18 cellular contexts compared by ENCODE assay signal in the genomic region with DNA sequence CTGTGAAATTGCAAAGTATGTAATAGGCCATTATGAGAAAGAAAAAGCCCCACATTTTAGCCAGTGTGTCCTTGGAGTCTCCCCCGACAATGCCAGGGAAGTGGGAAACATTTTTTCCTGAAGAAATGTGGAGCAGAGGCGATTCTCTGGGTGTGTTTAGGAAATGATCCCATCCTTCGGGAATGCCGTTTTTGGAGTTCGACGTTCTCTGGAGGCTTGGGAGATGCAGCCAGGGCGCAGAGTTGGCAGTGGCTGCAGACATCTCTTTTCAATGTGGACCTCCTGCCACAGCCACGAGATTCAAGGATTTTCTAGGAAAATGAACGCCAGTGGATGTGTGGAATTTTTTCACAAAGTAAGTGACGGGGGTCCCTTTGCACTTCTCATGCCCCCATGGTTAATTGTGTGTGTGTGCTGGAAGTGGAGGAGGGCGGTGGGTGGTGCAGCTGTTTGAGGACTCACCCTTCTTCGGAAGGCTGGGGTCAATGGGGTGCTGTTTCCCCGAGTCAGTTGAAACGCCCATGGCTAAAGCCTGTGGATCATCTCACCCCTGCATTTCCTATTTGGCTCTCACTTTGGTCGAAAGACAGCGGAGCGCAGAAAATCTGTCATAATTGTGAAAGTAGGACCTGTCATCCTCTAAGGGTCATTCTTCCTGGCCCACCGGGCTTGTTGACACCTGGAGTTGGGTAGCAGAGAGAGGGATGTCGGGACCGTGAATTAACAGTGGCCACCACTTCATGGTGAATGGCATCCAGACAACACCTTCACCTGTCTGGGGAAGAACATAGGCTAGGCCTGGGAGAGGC.
DNase-seq lines count a peak whose midpoint lies in the region; ATAC-seq and TF ChIP-seq lines count a peak whose summit lies in the region.
"Had no signal": no experiment of that assay in that cellular context is flagged by ENCODE, and none has a peak within 500 bp of the region (broad histone marks: within the 10 kb centered on the region; RNA-seq: fewer than 3 reads in every experiment).

No MANE protein-coding gene starts in this region.

- H2BK15ac ChIP-seq in mesenchymal stem cell (ENCODE audit: low read depth, poor library complexity, severe bottlenecking), result peak overlapping the region; percentile 38

- POLR2A ChIA-PET in HCT116 (lab: Charles Lee), result no interaction called here
- POLR2A ChIA-PET in SK-N-SH (lab: Yijun Ruan, JAX), result no interaction called here

- H3K4me3 ChIP-seq in HCT116 (replicated peaks in 1 of 2; ENCODE audit: low read depth in 1 of 2, low read length in 2 of 2) (peak overlapping the region in 1 of 2 experiments; percentile 4; a peak in 1 of 4 replicates), mesenchymal stem cell (ENCODE audit: insufficient read depth in 1 of 2, low read depth in 1 of 2, low read length in 2 of 2) (no peak overlapping the region), SK-N-SH (ENCODE audit: low read depth in 2 of 2, low read length in 1 of 2) (no peak overlapping the region)
- H3K4me3 ChIP-seq: uterus had no signal

- H3K4ac ChIP-seq in mesenchymal stem cell (ENCODE audit: low read depth in 1 of 2, low read length in 2 of 2), result peak overlapping the region in 1 of 2 experiments; percentile 4

- H3K23ac ChIP-seq in mesenchymal stem cell (ENCODE audit: low read length in 2 of 2), result no peak overlapping the region

- peaks cover 98% of the 10 kb centered on the region for H3K79me2 ChIP-seq in HCT116 (ENCODE audit: insufficient read depth, low read length)
- peaks cover 18% of the 10 kb centered on the region for H3K79me2 ChIP-seq in SK-N-SH (ENCODE audit: insufficient read depth)

- no TSS peak for BruUV-seq in HCT116 (replicated peaks; lab: Mats Ljungman, UMichigan)

- peak overlapping the region; percentile 96 for H4K8ac ChIP-seq in mesenchymal stem cell (ENCODE audit: low read length)

- ATAC-seq in HCT116 (no peak), HG02623 (IDR thresholded peaks at IDR 0.05; ENCODE audit: unreplicated experiment) (no peak)
- ATAC-seq: activated CD4-positive, CD25-positive, alpha-beta regulatory T cell treated with anti-CD3 and anti-CD28 coated beads, Interleukin-2, amount 50 U/mL, for 24 hours; activated naive CD8-positive, alpha-beta T cell treated with anti-CD3 and anti-CD28 coated beads, Interleukin-2, amount 50 U/mL, for 24 hours; T-cell had no signal

- H3K18ac ChIP-seq in mesenchymal stem cell (ENCODE audit: low read depth in 1 of 2, low read length in 2 of 2), result peak overlapping the region; percentile 28 to 44

- no peaks in the 10 kb centered on the region for H3F3A ChIP-seq in SK-N-SH (replicated peaks; ENCODE audit: insufficient read depth)

- RAD21 ChIA-PET in HCT116 (lab: Charles Lee; ENCODE audit: low non-redundant PET in 1 of 2, low total read pairs in 2 of 2, uncharacterized antibody in 2 of 2, unreplicated experiment in 2 of 2), result no interaction called here

- CTCF ChIA-PET in HCT116 (lab: Charles Lee) (no interaction called here), SK-N-SH (lab: Yijun Ruan, JAX) (interaction anchor here (1.4 to 1.6 kb wide), 2 partner anchors 12 to 72 kb away, joined by 3 to 4 read pairs; no protein-coding TSS in a partner anchor)

- H3K9ac ChIP-seq in HCT116 (ENCODE audit: low read length), result peak overlapping the region; percentile 6
- H3K9ac ChIP-seq in mesenchymal stem cell (ENCODE audit: low read length), result peak overlapping the region; percentile 46
- no peak overlapping the region for H3K9ac ChIP-seq in SK-N-SH

- H4K20me1 ChIP-seq in HCT116 (ENCODE audit: insufficient read depth) (no peaks in the 10 kb centered on the region), SK-N-SH (ENCODE audit: insufficient read depth) (0 out of 2 replicates have a peak, but pooled peaks cover 3% of the 10 kb centered on the region)

- H4K91ac ChIP-seq in mesenchymal stem cell (ENCODE audit: low read length), result peak overlapping the region; percentile 90

- peaks cover 54 to 88% of the 10 kb centered on the region in 2 experiments for H3K4me1 ChIP-seq in HCT116 (ENCODE audit: control insufficient read depth in 1 of 2, insufficient read depth in 2 of 2, low read length in 2 of 2)
- H3K4me1 ChIP-seq in mesenchymal stem cell (ENCODE audit: control insufficient read depth, insufficient read depth, low read depth, low read length), result peaks cover 26% of the 10 kb centered on the region
- peaks cover 0 to 38% of the 10 kb centered on the region in 2 experiments; a peak in 2 of 4 replicates for H3K4me1 ChIP-seq in SK-N-SH (ENCODE audit: control insufficient read depth in 1 of 2, insufficient read depth in 2 of 2, low read depth in 1 of 2, low read length in 1 of 2)

- 56% methylated on average over 18 of the region's 20 CpGs for WGBS in mesenchymal stem cell
- 84% methylated on average over 20 of the region's 20 CpGs for WGBS in SK-N-SH (ENCODE audit: low lambda C conversion rate)

- H3K36me3 ChIP-seq in HCT116 (ENCODE audit: control insufficient read depth in 1 of 2, insufficient read depth in 2 of 2, low read length in 2 of 2), result peaks cover 0 to 8% of the 10 kb centered on the region in 2 experiments; a peak in 1 of 4 replicates
- H3K36me3 ChIP-seq in mesenchymal stem cell (ENCODE audit: control insufficient read depth in 1 of 2, insufficient read depth in 2 of 2, low read depth in 1 of 2, low read length in 2 of 2), result peaks cover 0 to 22% of the 10 kb centered on the region in 2 experiments
- H3K36me3 ChIP-seq in SK-N-SH (replicated peaks in 1 of 2; ENCODE audit: control insufficient read depth in 1 of 2, insufficient read depth in 2 of 2, low read length in 1 of 2), result no peaks in the 10 kb centered on the region
- H3K36me3 ChIP-seq: uterus had no signal

- H3K9me3 ChIP-seq in HCT116 (ENCODE audit: control insufficient read depth in 1 of 2, insufficient read depth in 1 of 2, low read depth in 1 of 2, low read length in 2 of 2) (no peaks in the 10 kb centered on the region), mesenchymal stem cell (ENCODE audit: control insufficient read depth, low read length) (no peaks in the 10 kb centered on the region), SK-N-SH (no peaks in the 10 kb centered on the region)
- H3K9me3 ChIP-seq: uterus had no signal

- H3K27ac ChIP-seq in HCT116 (ENCODE audit: low read depth, low read length), result no peak overlapping the region
- no peak overlapping the region for H3K27ac ChIP-seq in mesenchymal stem cell (ENCODE audit: low read length, poor library complexity, severe bottlenecking)
- peak overlapping the region in 1 of 2 experiments; percentile 98; a peak in 2 of 4 replicates for H3K27ac ChIP-seq in SK-N-SH (ENCODE audit: low read depth in 2 of 2, low read length in 1 of 2)
- H3K27ac ChIP-seq: C4-2B had no signal

- no peak for TF ChIP-seq POLR2A in HCT116 (IDR thresholded peaks at IDR 0.05; ENCODE audit: borderline replicate concordance, extremely low read depth, insufficient read depth, insufficient read length)

- H2BK5ac ChIP-seq in mesenchymal stem cell (ENCODE audit: low read depth, low read length, poor library complexity, severe bottlenecking), result no peak overlapping the region

- intact Hi-C loops in HCT116 (cut with micrococcal nuclease) (no loop called here), head of caudate nucleus (cut with DNase I) (no loop called here)

- H2AK5ac ChIP-seq in mesenchymal stem cell (ENCODE audit: low read length, severe bottlenecking), result peak overlapping the region; percentile 38

- DNase-seq in AG08396 (ENCODE audit: low spot score) (peak; percentile 52), HCT116 (ENCODE audit: low read depth, low spot score) (no peak), dermis blood vessel endothelial cell (peak; percentile 88), mesenchymal stem cell (peak; percentile 52), head of caudate nucleus (no peak), NCI-H2081 (lab: John Stamatoyannopoulos, UW) (no peak), SK-N-SH (no peak)
- DNase-seq: activated naive CD8-positive, alpha-beta T cell treated with anti-CD3 and anti-CD28 coated beads, Interleukin-2, amount 50 U/mL, for 24 hours; activated T-cell treated with anti-CD3 and anti-CD28 coated beads for 4 hours; H7; MV-4-11; NCI-H345; stimulated activated CD8-positive, alpha-beta memory T cell treated with anti-CD3 and anti-CD28 coated beads, Interleukin-4, amount 100 ng/mL, for 48 hours; T-cell; uterus had no signal

- H3K27me3 ChIP-seq in HCT116 (ENCODE audit: insufficient read depth, low read length) (no peaks in the 10 kb centered on the region), mesenchymal stem cell (ENCODE audit: control insufficient read depth in 1 of 2, insufficient read depth in 1 of 2, low read length in 2 of 2) (no peaks in the 10 kb centered on the region), SK-N-SH (ENCODE audit: insufficient read depth) (no peaks in the 10 kb centered on the region)
- H3K27me3 ChIP-seq: uterus had no signal

- TF ChIP-seq RAD21 in HCT116 (IDR thresholded peaks at IDR 0.05; ENCODE audit: low read depth), result no peak
- TF ChIP-seq RAD21 in SK-N-SH (IDR thresholded peaks at IDR 0.05; ENCODE audit: low read length), result no peak

- H3K4me2 ChIP-seq in HCT116 (ENCODE audit: low read length) (peak overlapping the region; percentile 55), mesenchymal stem cell (ENCODE audit: low read length, poor library complexity, severe bottlenecking) (no peak overlapping the region), SK-N-SH (no peak overlapping the region)

- no peak overlapping the region for H2AFZ ChIP-seq in HCT116 (ENCODE audit: low read depth, low read length, poor library complexity, severe bottlenecking)
- peak overlapping the region; percentile 3 for H2AFZ ChIP-seq in mesenchymal stem cell (ENCODE audit: low read depth, low read length)
- H2AFZ ChIP-seq in SK-N-SH (ENCODE audit: low read depth), result no peak overlapping the region

- H3K9me2 ChIP-seq in HCT116 (ENCODE audit: insufficient read depth) (no peaks in the 10 kb centered on the region), SK-N-SH (no peaks in the 10 kb centered on the region)

- TF ChIP-seq CTCF in HCT116 (IDR thresholded peaks at IDR 0.05 in 2 of 3, conservative IDR thresholded peaks at IDR 0.05 in 1 of 3; ENCODE audit: borderline replicate concordance in 1 of 3, insufficient read depth in 1 of 3, low read depth in 2 of 3, low read length in 2 of 3) (no peak), SK-N-SH (IDR thresholded peaks at IDR 0.05) (no peak)

- peaks cover 59% of the 10 kb centered on the region for H3K79me1 ChIP-seq in mesenchymal stem cell (replicated peaks; ENCODE audit: low read length, poor library complexity, severe bottlenecking)

- H3K14ac ChIP-seq in mesenchymal stem cell (ENCODE audit: low read length in 2 of 2), result peak overlapping the region in 1 of 2 experiments; percentile 48

- peak overlapping the region; percentile 1 to 51 for H2BK12ac ChIP-seq in mesenchymal stem cell (ENCODE audit: low read length in 2 of 2)

- no peak for TF ChIP-seq EP300 in SK-N-SH (IDR thresholded peaks at IDR 0.05; ENCODE audit: borderline replicate concordance in 1 of 2, low read depth in 1 of 2, low read length in 1 of 2)

- no peak overlapping the region for H2BK120ac ChIP-seq in mesenchymal stem cell (ENCODE audit: low read depth, low read length)

TF ChIP-seq in HCT116, 20 proteins besides CTCF, POLR2A, EP300 and RAD21:
- peak; percentile 21; the same call in 1 of the 2 replicates for TF ChIP-seq SP1 (IDR thresholded peaks at IDR 0.05; ENCODE audit: low read depth)
- no peak for TF ChIP-seq SRF (IDR thresholded peaks at IDR 0.05; ENCODE audit: low read depth)

Comparison
In these comparisons a context has a peak if more than half of its experiments do, and no peak if none do; other contexts are left out.
1. DNase-seq: peak in AG08396 (single experiment), dermis blood vessel endothelial cell (single experiment) and mesenchymal stem cell (single experiment); none in HCT116 (single experiment), head of caudate nucleus (0 of 42), NCI-H2081 (0 of 2) and SK-N-SH (single experiment).